8 cellular contexts compared by ENCODE assay signal in the genomic region with DNA sequence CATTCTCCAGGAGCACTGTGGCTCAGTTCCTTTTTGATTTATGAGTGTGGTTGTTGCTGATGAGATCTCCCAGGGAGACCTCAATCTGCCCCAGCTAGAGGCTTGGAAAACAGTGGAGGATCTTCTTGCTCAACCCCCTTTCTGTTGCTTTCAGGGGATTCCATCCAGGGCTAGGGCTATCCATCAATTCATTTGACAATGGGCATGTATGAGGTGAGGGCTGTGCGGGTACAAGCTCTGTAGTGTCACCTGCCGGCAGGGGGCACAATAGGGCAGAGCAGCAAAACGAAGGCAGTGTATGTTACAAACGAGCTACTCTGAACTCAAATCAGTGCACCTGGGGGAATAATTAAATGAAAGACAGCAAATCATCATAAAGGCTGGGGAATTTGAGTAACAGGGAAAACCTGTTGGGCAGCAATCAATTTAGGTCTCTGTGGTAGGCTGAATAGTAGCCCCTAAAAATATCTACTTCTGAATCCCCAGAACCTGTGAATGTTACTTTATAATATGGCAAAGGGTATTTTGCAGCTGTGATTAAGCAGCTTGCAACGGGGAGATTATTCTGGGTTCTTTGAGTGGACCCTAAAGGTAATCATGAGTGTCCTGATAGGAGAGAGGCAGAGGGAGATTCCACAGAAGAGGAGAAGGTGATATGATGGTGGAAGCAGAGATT.
DNase-seq lines count a peak whose midpoint lies in the region; ATAC-seq and TF ChIP-seq lines count a peak whose summit lies in the region.

No MANE protein-coding gene starts in this region.

- 26% methylated on average over 5 of the region's 5 CpGs for WGBS in suprapubic skin

- H3K9me3 ChIP-seq in OCI-LY3 (ENCODE audit: insufficient read depth, low read length) (no peaks in the 10 kb centered on the region), osteoblast (ENCODE audit: low read depth, low read length) (no peaks in the 10 kb centered on the region), suprapubic skin (no peaks in the 10 kb centered on the region)

- DNase-seq in GM12865 (ENCODE audit: low read depth) (peak; percentile 75), HT-29 (ENCODE audit: low spot score) (peak; percentile 77), activated T-cell treated with anti-CD3 and anti-CD28 coated beads for 24 hours (ENCODE audit: low read depth) (peak; percentile 58), fibroblast of mammary gland (ENCODE audit: low read depth) (peak; percentile 67), osteoblast (ENCODE audit: insufficient read length, low spot score, missing footprints) (peak; percentile 44), suprapubic skin (ENCODE audit: low spot score in 2 of 2) (peak in 1 of 2 donors; percentile 71)

- H3K4me2 ChIP-seq in OCI-LY3 (ENCODE audit: low read length) (no peak overlapping the region), osteoblast (ENCODE audit: insufficient read depth, low read length) (no peak overlapping the region)

- TF ChIP-seq POLR2A in suprapubic skin (IDR thresholded peaks at IDR 0.05), result no peak

- no peaks in the 10 kb centered on the region for H3K79me2 ChIP-seq in OCI-LY3 (ENCODE audit: low read length)
- no peaks in the 10 kb centered on the region for H3K79me2 ChIP-seq in osteoblast (ENCODE audit: insufficient read depth, low read length)

- H3K4me1 ChIP-seq in OCI-LY3 (ENCODE audit: low read length) (no peaks in the 10 kb centered on the region), osteoblast (ENCODE audit: insufficient read depth, low read length) (peaks cover 14% of the 10 kb centered on the region), suprapubic skin (no peaks in the 10 kb centered on the region)

- H3K27me3 ChIP-seq in OCI-LY3 (ENCODE audit: low read depth, low read length), result peaks cover 23% of the 10 kb centered on the region
- H3K27me3 ChIP-seq in osteoblast (ENCODE audit: insufficient read depth, low read length), result peaks cover 17% of the 10 kb centered on the region
- H3K27me3 ChIP-seq in suprapubic skin, result no peaks in the 10 kb centered on the region

- TF ChIP-seq EP300 in suprapubic skin (IDR thresholded peaks at IDR 0.05), result no peak

- ATAC-seq in GM21423 (IDR thresholded peaks at IDR 0.05; ENCODE audit: unreplicated experiment), result no peak

- no peaks in the 10 kb centered on the region for H4K20me1 ChIP-seq in OCI-LY3 (ENCODE audit: insufficient read depth, low read length)
- no peaks in the 10 kb centered on the region for H4K20me1 ChIP-seq in osteoblast (ENCODE audit: insufficient read depth, low read length)

- H3K9ac ChIP-seq in OCI-LY3 (ENCODE audit: low read length), result no peak overlapping the region

- H3K4me3 ChIP-seq in GM12865 (ENCODE audit: low read depth, low read length) (no peak overlapping the region), OCI-LY3 (ENCODE audit: low read length) (no peak overlapping the region), fibroblast of mammary gland (ENCODE audit: control insufficient read depth, low read depth, low read length) (no peak overlapping the region), osteoblast (ENCODE audit: insufficient read depth, low read length) (no peak overlapping the region), suprapubic skin (no peak overlapping the region)

- H3K36me3 ChIP-seq in OCI-LY3 (replicated peaks; ENCODE audit: low read depth, low read length) (no peaks in the 10 kb centered on the region), osteoblast (ENCODE audit: insufficient read depth, low read length) (no peaks in the 10 kb centered on the region), suprapubic skin (no peaks in the 10 kb centered on the region)

- TF ChIP-seq CTCF in GM12865 (IDR thresholded peaks at IDR 0.05; ENCODE audit: insufficient read depth, low read depth, low read length, missing control alignments) (peak; percentile 83), OCI-LY3 (IDR thresholded peaks at IDR 0.05; ENCODE audit: low read depth, low read length) (peak; percentile 92), fibroblast of mammary gland (conservative IDR thresholded peaks at IDR 0.05; ENCODE audit: control insufficient read depth, insufficient read depth, low read depth, low read length) (peak; percentile 75), osteoblast (IDR thresholded peaks at IDR 0.05; ENCODE audit: extremely low read depth, low read depth, low read length) (peak; percentile 81), suprapubic skin (IDR thresholded peaks at IDR 0.05) (peak; percentile 48 to 62)

- H3K27ac ChIP-seq in OCI-LY3 (ENCODE audit: low read length) (no peak overlapping the region), osteoblast (ENCODE audit: low read depth, low read length) (no peak overlapping the region), suprapubic skin (no peak overlapping the region)

- H2AFZ ChIP-seq in OCI-LY3 (ENCODE audit: low read depth, low read length), result no peak overlapping the region
- H2AFZ ChIP-seq in osteoblast (ENCODE audit: low read length), result no peak overlapping the region
